Comparison of ENCODE assay signal across 9 cellular contexts in the genomic region with DNA sequence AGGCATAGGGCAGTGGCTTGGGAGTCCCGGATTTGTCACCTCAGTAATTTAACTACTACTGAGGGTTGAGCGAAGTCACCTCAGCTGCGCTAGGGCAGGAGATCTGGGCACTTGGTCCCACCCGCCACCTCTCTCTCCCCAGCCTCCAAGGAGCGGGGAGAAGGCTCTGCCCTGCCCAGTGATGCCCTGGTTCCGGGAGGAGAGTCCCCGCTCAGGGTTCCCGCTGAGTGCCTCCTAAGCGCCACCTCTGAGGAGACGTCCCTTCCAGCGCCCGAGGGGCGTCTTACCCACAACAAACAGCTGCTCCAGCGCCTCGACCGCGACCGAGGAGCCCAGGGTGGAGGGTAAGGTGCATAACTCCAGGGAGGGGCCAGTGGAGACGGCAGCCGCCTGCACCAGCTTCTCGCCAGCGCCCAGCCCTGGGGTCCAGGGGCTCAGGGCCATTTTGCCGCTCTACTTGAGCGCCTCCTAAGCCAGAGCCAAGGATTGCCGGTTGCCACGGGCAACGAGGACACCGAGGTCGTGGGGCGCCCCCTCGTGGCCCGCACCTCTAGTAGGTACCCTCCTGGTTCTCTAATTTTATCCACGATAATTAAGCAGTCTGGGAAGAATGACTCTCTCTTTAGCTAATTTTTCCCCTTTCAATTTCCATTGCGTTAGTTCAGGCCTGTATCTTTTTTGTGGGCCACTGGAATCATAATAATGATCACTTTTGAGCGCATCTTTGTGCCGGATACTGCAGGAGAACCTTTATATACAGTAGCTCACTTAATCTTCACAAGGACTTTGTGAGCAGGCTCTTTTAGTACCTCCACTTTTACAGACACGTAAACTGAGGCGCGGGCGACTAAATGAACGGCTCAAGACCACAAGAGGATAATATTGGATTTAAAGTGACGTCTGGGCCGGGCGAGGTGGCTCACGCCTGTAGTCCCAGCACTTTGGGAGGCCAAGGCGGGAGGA. TPM values are rescaled to one million over a fixed set of nuclear protein-coding genes. Genes with fewer than 3 reads are reported as not detected.
A peak's percentile ranks its signal among the peaks of the same experiment; 100 is the strongest.
DNase-seq lines count a peak whose midpoint lies in the region; ATAC-seq, FAIRE-seq and TF ChIP-seq lines count a peak whose summit lies in the region.
"Had no signal": no experiment of that assay in that cellular context is flagged by ENCODE, and none has a peak within 500 bp of the region (broad histone marks: within the 10 kb centered on the region; RNA-seq: fewer than 3 reads in every experiment).

CCDC175 (minus strand) TSS at position 481 of the 963 bp plus-strand sequence; CDS start at position 444, 37 bp downstream.

- no peak within 1 kb of the TSS for H3K4me2 ChIP-seq in neural cell (ENCODE audit: low read length)

- H3K27ac Mint-ChIP-seq in activated T-helper 2 cell treated with anti-CD3 and anti-CD28 coated beads, Interferon-gamma antibody, Interleukin-2, Interleukin-4, amounts not matched to agents 10 μg/mL and 5 μg/mL and 100 μg/mL, durations not matched to agents 14 hours and 24 hours and 36 hours, result no peak within 1 kb of the TSS

- H3K36me3 ChIP-seq in Panc1 (ENCODE audit: control insufficient read depth, insufficient read depth, low read length), result no peaks in the 10 kb centered on the region
- H3K36me3 ChIP-seq in neural cell (ENCODE audit: insufficient read depth, low read length), result no peaks in the 10 kb centered on the region

- ATAC-seq in GM21381 (IDR thresholded peaks at IDR 0.05; ENCODE audit: unreplicated experiment), result peak; percentile 94
- peak; percentile 99 for ATAC-seq in Panc1
- ATAC-seq in foreskin keratinocyte, result peak; percentile 98
- peak; percentile 97 for ATAC-seq in stimulated activated naive CD8-positive, alpha-beta T cell treated with anti-CD3 and anti-CD28 coated beads, Interleukin-15, Interleukin-2, amounts not matched to agents 100 U/mL and 50 U/mL, for 24 hours

- H3K4me3 Mint-ChIP-seq in activated T-helper 2 cell treated with anti-CD3 and anti-CD28 coated beads, Interferon-gamma antibody, Interleukin-2, Interleukin-4, amounts not matched to agents 10 μg/mL and 5 μg/mL and 100 μg/mL, durations not matched to agents 14 hours and 24 hours and 36 hours (ENCODE audit: low read depth), result peak within 1 kb of the TSS; percentile 70

- no peaks in the 10 kb centered on the region for H3K9me3 Mint-ChIP-seq in activated T-helper 2 cell treated with anti-CD3 and anti-CD28 coated beads, Interferon-gamma antibody, Interleukin-2, Interleukin-4, amounts not matched to agents 10 μg/mL and 5 μg/mL and 100 μg/mL, durations not matched to agents 14 hours and 24 hours and 36 hours

- H3K4me3 ChIP-seq in Panc1 (ENCODE audit: low read depth in 2 of 2, low read length in 2 of 2), result peak within 1 kb of the TSS; percentile 46 to 60
- H3K4me3 ChIP-seq in neural cell (ENCODE audit: low read length), result peak within 1 kb of the TSS; percentile 52

- CTCF ChIA-PET in Panc1 (lab: Charles Lee), result interaction anchor here (0.9 to 2.3 kb wide), 2 partner anchors 69 to 93 kb away, joined by 4 to 11 read pairs; partner anchors contain the start of gene L3HYPDH

- in situ Hi-C loops in Caki2 (cut with HindIII; ENCODE audit: low pct_unique_long_range_greater_than_20kb, low sequenced_read_pairs), result no loop called here
- in situ Hi-C loops in Panc1 (cut with HindIII; ENCODE audit: low pct_unique_long_range_greater_than_20kb, low sequenced_read_pairs), result no loop called here

- H3K4me1 ChIP-seq in Panc1 (ENCODE audit: control insufficient read depth, insufficient read depth, low read length) (no peaks in the 10 kb centered on the region), foreskin keratinocyte (no peaks in the 10 kb centered on the region)

- peak; percentile 68 for DNase-seq in Caki2 (ENCODE audit: low read depth)
- DNase-seq in HTR-8/SVneo (ENCODE audit: insufficient read length, low spot score), result peak; percentile 90
- peak; percentile 7 for DNase-seq in Panc1 (ENCODE audit: low read depth, low spot score)
- peak; percentile 71 for DNase-seq in activated T-helper 2 cell treated with anti-CD3 and anti-CD28 coated beads, Interferon-gamma antibody, Interleukin-2, Interleukin-4, amounts not matched to agents 10 μg/mL and 5 μg/mL and 100 μg/mL, durations not matched to agents 14 hours and 24 hours and 36 hours (ENCODE audit: low spot score)
- DNase-seq in foreskin keratinocyte, result peak in 1 of 2 donors; percentile 42
- DNase-seq in stimulated activated naive CD8-positive, alpha-beta T cell treated with anti-CD3 and anti-CD28 coated beads, Interleukin-15, Interleukin-2, amounts not matched to agents 100 U/mL and 50 U/mL, for 24 hours, result peak; percentile 87

- H2AFZ ChIP-seq in neural cell (ENCODE audit: low read depth, low read length), result no peak within 1 kb of the TSS

- peak; percentile 89 for TF ChIP-seq CTCF in Panc1 (IDR thresholded peaks at IDR 0.05)
- TF ChIP-seq CTCF in foreskin keratinocyte (conservative IDR thresholded peaks at IDR 0.05), result peak; percentile 88
- TF ChIP-seq CTCF in neural cell (IDR thresholded peaks at IDR 0.05; ENCODE audit: poor library complexity, severe bottlenecking), result peak; percentile 60

- H3K27me3 ChIP-seq in Panc1 (ENCODE audit: control insufficient read depth, insufficient read depth, low read length), result no peaks in the 10 kb centered on the region
- H3K27me3 ChIP-seq in foreskin keratinocyte, result peaks cover 23% of the 10 kb centered on the region
- no peaks in the 10 kb centered on the region for H3K27me3 ChIP-seq in neural cell (ENCODE audit: insufficient read depth, low read depth, low read length)

- no peak within 1 kb of the TSS for H3K9ac ChIP-seq in neural cell (ENCODE audit: low read length)

- H3K27ac ChIP-seq in Panc1 (ENCODE audit: low read length), result no peak within 1 kb of the TSS
- no peak within 1 kb of the TSS for H3K27ac ChIP-seq in foreskin keratinocyte
- H3K27ac ChIP-seq in neural cell (ENCODE audit: low read length), result no peak within 1 kb of the TSS

- peaks cover 23% of the 10 kb centered on the region for H3K27me3 Mint-ChIP-seq in activated T-helper 2 cell treated with anti-CD3 and anti-CD28 coated beads, Interferon-gamma antibody, Interleukin-2, Interleukin-4, amounts not matched to agents 10 μg/mL and 5 μg/mL and 100 μg/mL, durations not matched to agents 14 hours and 24 hours and 36 hours (ENCODE audit: low read depth)

- no peaks in the 10 kb centered on the region for H3K36me3 Mint-ChIP-seq in activated T-helper 2 cell treated with anti-CD3 and anti-CD28 coated beads, Interferon-gamma antibody, Interleukin-2, Interleukin-4, amounts not matched to agents 10 μg/mL and 5 μg/mL and 100 μg/mL, durations not matched to agents 14 hours and 24 hours and 36 hours (ENCODE audit: low read depth)

- H3K79me2 ChIP-seq in neural cell (replicated peaks; ENCODE audit: insufficient read depth, low read length), result no peaks in the 10 kb centered on the region

- intact Hi-C loops in Panc1 (cut with micrococcal nuclease; ENCODE audit: unreplicated experiment), result loop anchor here (2.0 to 10.0 kb wide), 2 partner anchors 70 to 452 kb away; no protein-coding TSS in a partner anchor
- intact Hi-C loops in activated T-helper 2 cell treated with anti-CD3 and anti-CD28 coated beads, Interferon-gamma antibody, Interleukin-2, Interleukin-4, amounts not matched to agents 10 μg/mL and 5 μg/mL and 100 μg/mL, durations not matched to agents 14 hours and 24 hours and 36 hours (cut with micrococcal nuclease), result loop anchor here (1.0 to 2.0 kb wide), 2 partner anchors 69 to 450 kb away; no protein-coding TSS in a partner anchor

- TF ChIP-seq EP300 in neural cell (conservative IDR thresholded peaks at IDR 0.05; ENCODE audit: poor library complexity, severe bottlenecking), result no peak

- no TSS peak for BruUV-seq in Panc1 (replicated peaks; lab: Mats Ljungman, UMichigan)

- FAIRE-seq in HTR-8/SVneo (lab: Jason Lieb, UNC), result peak; percentile 93

- POLR2A ChIA-PET in Panc1 (lab: Charles Lee), result no interaction called here

- no peaks in the 10 kb centered on the region for H3K9me3 ChIP-seq in Panc1 (ENCODE audit: control insufficient read depth, insufficient read depth, low read depth, low read length)
- H3K9me3 ChIP-seq in neural cell (ENCODE audit: low read length), result no peaks in the 10 kb centered on the region

- no peaks in the 10 kb centered on the region for H3F3A ChIP-seq in neural cell (ENCODE audit: insufficient read depth, low read length, poor library complexity, severe bottlenecking)

- peak; percentile 44 for TF ChIP-seq RAD21 in neural cell (conservative IDR thresholded peaks at IDR 0.05)

- H3K4me1 Mint-ChIP-seq in activated T-helper 2 cell treated with anti-CD3 and anti-CD28 coated beads, Interferon-gamma antibody, Interleukin-2, Interleukin-4, amounts not matched to agents 10 μg/mL and 5 μg/mL and 100 μg/mL, durations not matched to agents 14 hours and 24 hours and 36 hours (ENCODE audit: low read depth), result peaks cover 7% of the 10 kb centered on the region

- no peaks in the 10 kb centered on the region for H4K20me1 ChIP-seq in neural cell (ENCODE audit: insufficient read depth)

- H3K9me2 ChIP-seq in neural cell (ENCODE audit: insufficient read depth, low read length), result no peaks in the 10 kb centered on the region

TF ChIP-seq in neural cell, 6 proteins besides CTCF, POLR2A, EP300 and RAD21:
- TF ChIP-seq TAF1 (IDR thresholded peaks at IDR 0.05; ENCODE audit: low read depth), result no peak
- TF ChIP-seq POLR2AphosphoS5 (IDR thresholded peaks at IDR 0.05), result no peak
TF ChIP-seq in neural cell: peak in this region for 0.

RNA-seq across cellular contexts. Expression of gene CCDC175, which starts in this region (rescaled TPM):
- total RNA-seq in Caki2 (2014; rRNA removed; shearing (Covaris generic); ENCODE audit: low replicate concordance), result not detected in 2 replicates
- not detected for total RNA-seq in Panc1 (2021; ENCODE audit: unreplicated experiment)
- not detected for polyA plus RNA-seq in Panc1 (2012; ENCODE audit: insufficient read length)
- not detected in 2 replicates for total RNA-seq in activated T-helper 2 cell treated with anti-CD3 and anti-CD28 coated beads, Interferon-gamma antibody, Interleukin-2, Interleukin-4, amounts not matched to agents 10 μg/mL and 5 μg/mL and 100 μg/mL, durations not matched to agents 14 hours and 24 hours and 36 hours
- total RNA-seq in foreskin keratinocyte, result not detected in 2 replicates
- polyA plus RNA-seq in foreskin keratinocyte, result not detected in 2 replicates
- polyA plus RNA-seq in neural cell, result 0.11 TPM in 1 of 2 replicates, not detected in the other
- polyA minus RNA-seq in neural cell, result 0.97 and 2.2 TPM in 2 replicates
- polyA plus RNA-seq: urinary bladder had no signal

Comparison
In these comparisons a context has a peak if more than half of its experiments do, and no peak if none do; other contexts are left out.
1. Peak in DNase-seq in Caki2; RNA of the gene not detected or under 1 TPM.
2. Peak in DNase-seq, ATAC-seq and H3K4me3 ChIP-seq in Panc1; RNA of the gene not detected or under 1 TPM.
3. Peak in DNase-seq in activated T-helper 2 cell treated with anti-CD3 and anti-CD28 coated beads, Interferon-gamma antibody, Interleukin-2, Interleukin-4, amounts not matched to agents 10 μg/mL and 5 μg/mL and 100 μg/mL, durations not matched to agents 14 hours and 24 hours and 36 hours; RNA of the gene not detected or under 1 TPM.
4. Peak in ATAC-seq in foreskin keratinocyte; RNA of the gene not detected or under 1 TPM.